23 cellular contexts compared by ENCODE assay signal in the genomic region with DNA sequence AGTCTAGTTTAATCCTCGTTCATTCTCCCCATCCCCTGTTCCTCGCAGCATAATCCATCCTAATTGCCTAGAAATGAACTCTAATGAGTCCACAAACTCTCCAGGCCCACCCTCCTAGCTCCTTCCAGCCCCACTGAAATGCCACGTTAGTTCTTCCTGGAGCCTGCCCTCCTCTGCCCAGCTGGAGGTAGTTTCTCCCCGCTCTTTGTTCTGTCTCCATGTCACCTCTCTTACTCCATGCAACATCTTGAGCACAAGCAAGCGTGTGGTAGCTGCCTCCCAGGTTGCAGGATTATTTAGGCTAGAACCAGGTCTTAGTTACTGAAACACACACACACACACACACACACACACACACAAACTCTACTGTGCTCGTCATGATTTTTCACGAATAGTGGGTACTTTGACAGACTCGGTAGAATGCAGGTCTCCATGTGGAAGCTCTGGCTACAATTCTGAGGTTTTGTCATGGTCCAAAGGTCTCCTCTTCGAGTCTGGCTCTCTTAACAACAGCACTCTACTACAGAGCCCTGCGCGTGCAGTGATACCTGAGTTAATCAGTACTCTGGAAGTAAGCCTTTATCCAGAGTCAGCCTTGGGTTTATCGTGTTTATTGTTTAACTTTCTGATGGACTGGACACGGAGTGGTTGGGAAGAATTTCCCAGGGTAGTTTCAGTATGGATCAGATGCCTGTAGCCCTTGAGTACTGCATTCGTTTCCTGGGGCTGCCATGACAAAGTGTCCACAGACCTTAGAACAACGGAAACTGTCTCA. TPM values are rescaled to one million over a fixed set of nuclear protein-coding genes. Genes with fewer than 3 reads are reported as not detected.
DNase-seq lines count a peak whose midpoint lies in the region; ATAC-seq and TF ChIP-seq lines count a peak whose summit lies in the region.
"Had no signal": no experiment of that assay in that cellular context is flagged by ENCODE, and none has a peak within 500 bp of the region (broad histone marks: within the 10 kb centered on the region; RNA-seq: fewer than 3 reads in every experiment).

No MANE protein-coding gene starts in this region.

- H3K27ac Mint-ChIP-seq in mesothelial cell of epicardium, result peak overlapping the region; percentile 74
- H3K27ac Mint-ChIP-seq: activated CD4-positive, alpha-beta T cell treated with anti-CD3 and anti-CD28 coated beads for 36 hours; activated naive CD8-positive, alpha-beta T cell; activated T-helper 1 cell treated with anti-CD3 and anti-CD28 coated beads, Interleukin-12 subunit alpha, Interleukin-12 subunit beta, Interleukin-2, Interleukin-4 antibody, amounts not matched to agents 30 ng/mL and 10 ng/mL and 1 ng/mL, durations not matched to agents 14 hours and 24 hours and 36 hours; CD8-positive, alpha-beta memory T cell; endodermal cell had no signal

- no peak overlapping the region for H4K91ac ChIP-seq in IMR-90 (ENCODE audit: insufficient read depth, low read depth, low read length)

- H3K36me3 ChIP-seq in IMR-90 (ENCODE audit: control insufficient read depth, insufficient read depth, low read length) (no peaks in the 10 kb centered on the region), transverse colon (no peaks in the 10 kb centered on the region)
- H3K36me3 ChIP-seq: ovary, tibial nerve had no signal

- H2BK120ac ChIP-seq in IMR-90 (ENCODE audit: low read depth, low read length), result no peak overlapping the region

- H4K8ac ChIP-seq in IMR-90 (ENCODE audit: low read depth in 2 of 2, low read length in 2 of 2), result no peak overlapping the region

- no peak overlapping the region for H2AK9ac ChIP-seq in IMR-90 (replicated peaks; ENCODE audit: low read depth, low read length, poor library complexity)

- TF ChIP-seq POLR2A in IMR-90 (IDR thresholded peaks at IDR 0.05; ENCODE audit: low read depth, low read length) (no peak), transverse colon (IDR thresholded peaks at IDR 0.05) (peak; percentile 39)

- DNase-seq in IMR-90 (no peak), epithelial cell of proximal tubule (ENCODE audit: low read depth) (peak; percentile 98), mesothelial cell of epicardium (ENCODE audit: low spot score in 2 of 2, unreplicated experiment in 2 of 2) (no peak), transverse colon (peak; percentile 75), NCI-H69 (lab: John Stamatoyannopoulos, UW) (no peak), KBM-7 (no peak)
- DNase-seq: activated CD4-positive, alpha-beta T cell treated with anti-CD3 and anti-CD28 coated beads for 36 hours; CD8-positive, alpha-beta memory T cell; DND-41; endodermal cell; naive B cell; NCI-H1436 treated with DMSO at 0.1 percent for 48 hours; NCI-H526; ovary; stimulated activated CD4-positive, alpha-beta T cell treated with anti-CD3 and anti-CD28 coated beads, Interleukin-2, amount 100 ng/mL, for 24 hours; stimulated activated naive CD4-positive, alpha-beta T cell had no signal

- H2BK15ac ChIP-seq in IMR-90 (ENCODE audit: low read depth, low read length), result no peak overlapping the region

- no peak overlapping the region for H3K4ac ChIP-seq in IMR-90 (ENCODE audit: low read depth, low read length)

- no peak overlapping the region for H2AFZ ChIP-seq in IMR-90 (replicated peaks; ENCODE audit: low read length, poor library complexity)

- no peak overlapping the region for H3K4me2 ChIP-seq in IMR-90 (ENCODE audit: low read depth, low read length)

- H2AK5ac ChIP-seq in IMR-90 (ENCODE audit: low read depth, low read length), result peak overlapping the region; percentile 14; the same call in 1 of the 2 replicates

- CTCF ChIA-PET in IMR-90 (lab: Yijun Ruan, JAX), result interaction anchor here (0.5 to 1.1 kb wide), 2 partner anchors 11 to 34 kb away, joined by 3 to 4 read pairs; no protein-coding TSS in a partner anchor

- H3K4me1 ChIP-seq in IMR-90 (ENCODE audit: control insufficient read depth, insufficient read depth, low read length), result peaks cover 8% of the 10 kb centered on the region
- H3K4me1 ChIP-seq in transverse colon, result peaks cover 0 to 29% (median 24%) of the 10 kb centered on the region in 4 donors
- H3K4me1 ChIP-seq: tibial nerve had no signal

- no peak overlapping the region for H3K9ac ChIP-seq in IMR-90 (ENCODE audit: low read depth, low read length)

- no peak overlapping the region for H3K23ac ChIP-seq in IMR-90 (ENCODE audit: low read depth, low read length)

- H4K5ac ChIP-seq in IMR-90 (ENCODE audit: low read depth, low read length), result no peak overlapping the region

- H3K4me3 ChIP-seq in IMR-90 (ENCODE audit: insufficient read depth, low read depth, low read length) (no peak overlapping the region), epithelial cell of proximal tubule (ENCODE audit: low read depth, low read length) (peak overlapping the region; percentile 27), transverse colon (no peak overlapping the region)
- H3K4me3 ChIP-seq: lung, ovary, tibial nerve had no signal

- TF ChIP-seq EP300 in transverse colon (IDR thresholded peaks at IDR 0.05; ENCODE audit: low read depth), result no peak

- no peak overlapping the region for H3K14ac ChIP-seq in IMR-90 (replicated peaks; ENCODE audit: low read depth, low read length)

- H3K9me3 Mint-ChIP-seq in mesothelial cell of epicardium, result no peaks in the 10 kb centered on the region
- H3K9me3 Mint-ChIP-seq: activated T-helper 1 cell treated with anti-CD3 and anti-CD28 coated beads, Interleukin-12 subunit alpha, Interleukin-12 subunit beta, Interleukin-2, Interleukin-4 antibody, amounts not matched to agents 30 ng/mL and 10 ng/mL and 1 ng/mL, durations not matched to agents 14 hours and 24 hours and 36 hours; CD8-positive, alpha-beta memory T cell; endodermal cell had no signal

- intact Hi-C loops in IMR-90 (cut with micrococcal nuclease), result no loop called here
- intact Hi-C loops in transverse colon (cut with DNase I; ENCODE audit: low total_unique reads), result no loop called here

- WGBS in IMR-90 (ENCODE audit: extremely low coverage in 2 of 2, insufficient read length in 1 of 2), 2 experiments, result 96% methylated on average over 3 of the region's 15 CpGs; no CpG with 5 or more reads in 1 of the 2 experiments
- WGBS in transverse colon (ENCODE audit: low coverage in 1 of 2), 2 donors, result 43 to 58% methylated on average over 8 to 15 of the region's 15 CpGs

- H3K27me3 Mint-ChIP-seq in mesothelial cell of epicardium (ENCODE audit: low read depth), result no peaks in the 10 kb centered on the region

- H3K4me3 Mint-ChIP-seq in mesothelial cell of epicardium, result no peak overlapping the region
- H3K4me3 Mint-ChIP-seq: activated CD4-positive, alpha-beta T cell treated with anti-CD3 and anti-CD28 coated beads for 36 hours; activated naive CD8-positive, alpha-beta T cell; activated T-helper 1 cell treated with anti-CD3 and anti-CD28 coated beads, Interleukin-12 subunit alpha, Interleukin-12 subunit beta, Interleukin-2, Interleukin-4 antibody, amounts not matched to agents 30 ng/mL and 10 ng/mL and 1 ng/mL, durations not matched to agents 14 hours and 24 hours and 36 hours; CD8-positive, alpha-beta memory T cell; endodermal cell; naive B cell had no signal

- ATAC-seq in IMR-90 (ENCODE audit: low read depth), result no peak
- ATAC-seq in HG03521 (IDR thresholded peaks at IDR 0.05; ENCODE audit: unreplicated experiment), result no peak
- ATAC-seq: activated CD4-positive, alpha-beta T cell treated with anti-CD3 and anti-CD28 coated beads for 36 hours; Right ventricle myocardium inferior had no signal

- dilution Hi-C loops in IMR-90 (cut with HindIII; ENCODE audit: low sequenced_read_pairs, unreplicated experiment), result no loop called here

- no peak for TF ChIP-seq RAD21 in IMR-90 (IDR thresholded peaks at IDR 0.05; ENCODE audit: low read length)

- peaks cover 2% of the 10 kb centered on the region for H3K36me3 Mint-ChIP-seq in mesothelial cell of epicardium
- H3K36me3 Mint-ChIP-seq: activated naive CD8-positive, alpha-beta T cell; CD8-positive, alpha-beta memory T cell; naive B cell had no signal

- H3K9me1 ChIP-seq in IMR-90 (ENCODE audit: insufficient read depth, low read length), result peaks cover 9% of the 10 kb centered on the region; the same call in 1 of the 2 replicates

- in situ Hi-C loops in IMR-90 (cut with MboI; ENCODE audit: low sequenced_read_pairs), result no loop called here
- in situ Hi-C loops in transverse colon (cut with MboI; ENCODE audit: low pct_ligation_motif_present in 1 of 4, low pct_unique_long_range_greater_than_20kb in 1 of 4, low sequenced_read_pairs in 3 of 4), result no loop called here
- in situ Hi-C loops in KBM-7 (cut with MboI; ENCODE audit: low pct_unique_long_range_greater_than_20kb, low sequenced_read_pairs), result no loop called here

- peaks cover under 1 to 17% of the 10 kb centered on the region in 2 experiments; a peak in 2 of 4 replicates for H3K79me1 ChIP-seq in IMR-90 (ENCODE audit: low read depth in 1 of 2, low read length in 2 of 2)

- H3K9me3 ChIP-seq in IMR-90 (ENCODE audit: control insufficient read depth, insufficient read depth, low read length) (no peaks in the 10 kb centered on the region), transverse colon (no peaks in the 10 kb centered on the region)
- H3K9me3 ChIP-seq: ovary, tibial nerve had no signal

- H3K27ac ChIP-seq in IMR-90 (ENCODE audit: insufficient read depth, low read length), result no peak overlapping the region
- peak overlapping the region; percentile 71 to 82 (median 80) for H3K27ac ChIP-seq in transverse colon
- H3K27ac ChIP-seq: ovary had no signal

- TF ChIP-seq CTCF in IMR-90 (conservative IDR thresholded peaks at IDR 0.05; ENCODE audit: low read depth, low read length), result no peak
- TF ChIP-seq CTCF in epithelial cell of proximal tubule (conservative IDR thresholded peaks at IDR 0.05; ENCODE audit: low read depth, low read length), result no peak
- no peak for TF ChIP-seq CTCF in mesothelial cell of epicardium (IDR thresholded peaks at IDR 0.05; ENCODE audit: unreplicated experiment)
- TF ChIP-seq CTCF in transverse colon (IDR thresholded peaks at IDR 0.05), result no peak

- no peak overlapping the region for H3K18ac ChIP-seq in IMR-90 (ENCODE audit: low read depth, low read length)

- BruUV-seq in IMR-90 (replicated peaks; lab: Mats Ljungman, UMichigan), result no TSS peak

- no peaks in the 10 kb centered on the region for H4K20me1 ChIP-seq in IMR-90 (ENCODE audit: insufficient read depth, low read length)

- no peak overlapping the region for H3K56ac ChIP-seq in IMR-90 (ENCODE audit: extremely low read depth, insufficient read depth, low read length)

- H2BK20ac ChIP-seq in IMR-90 (ENCODE audit: low read depth, low read length), result no peak overlapping the region

- H3K4me1 Mint-ChIP-seq in mesothelial cell of epicardium, result peaks cover 74% of the 10 kb centered on the region

- POLR2A ChIA-PET in IMR-90 (lab: Charles Lee; ENCODE audit: unreplicated experiment), result no interaction called here

- no peaks in the 10 kb centered on the region for H3K27me3 ChIP-seq in IMR-90 (ENCODE audit: control insufficient read depth, insufficient read depth, low read length)
- no peaks in the 10 kb centered on the region for H3K27me3 ChIP-seq in transverse colon
- H3K27me3 ChIP-seq: ovary, tibial nerve had no signal

- no peak overlapping the region for H2BK5ac ChIP-seq in IMR-90 (ENCODE audit: low read depth, low read length, poor library complexity, severe bottlenecking)

RNA-seq across cellular contexts. Expression of a gene that starts 27.5 kb away (rescaled TPM):
- total RNA-seq in IMR-90 (2012; rRNA removed) (1.1 and 2.0 TPM in 2 replicates), epithelial cell of proximal tubule (1.6 and 2.8 TPM in 2 replicates), mesothelial cell of epicardium (58.8 to 61.4 TPM (median 60.6 TPM) in 3 replicates), transverse colon (1 to 10 TPM; 1.8 to 6.7 (median 3.9) TPM)
- 1.0 and 1.3 TPM in 2 replicates for polyA plus RNA-seq in IMR-90 (2012; rRNA removed)
- polyA plus RNA-seq in IMR-90 (2012; cell fraction: cytosol; rRNA removed), result 0.58 and 0.60 TPM in 2 replicates
- polyA plus RNA-seq in IMR-90 (2012; cell fraction: nucleus; rRNA removed; ENCODE audit: low replicate concordance), result 0.52 and 0.96 TPM in 2 replicates
- total RNA-seq: glomerular endothelial cell had no signal

Comparison
In these comparisons a context has a peak if more than half of its experiments do, and no peak if none do; other contexts are left out.
1. DNase-seq: peak in epithelial cell of proximal tubule (single experiment) and transverse colon (single experiment); none in IMR-90 (single experiment), mesothelial cell of epicardium (0 of 2), NCI-H69 (single experiment) and KBM-7 (single experiment).